ENCODE assay signal across 9 cellular contexts in the genomic region with DNA sequence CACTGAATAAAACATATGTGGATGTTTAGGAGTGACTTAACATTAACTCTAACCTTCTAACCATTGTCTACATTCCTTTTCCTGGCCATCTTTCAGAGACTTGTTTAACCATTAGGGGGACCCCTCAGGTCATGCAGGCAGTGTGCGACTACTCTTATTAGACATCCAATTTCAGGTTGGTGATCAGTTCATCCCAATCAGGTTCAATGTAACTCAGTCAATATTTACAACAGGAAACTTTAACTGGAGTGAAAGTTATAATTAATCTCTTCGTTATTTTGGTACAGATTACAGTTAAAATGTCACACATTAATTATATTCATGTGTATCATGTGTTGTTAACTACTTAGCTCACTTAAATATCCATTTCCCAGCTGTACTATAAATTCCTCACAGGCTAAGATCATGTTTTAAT.
DNase-seq lines count a peak whose midpoint lies in the region; ATAC-seq, FAIRE-seq and TF ChIP-seq lines count a peak whose summit lies in the region.
"Had no signal": no experiment of that assay in that cellular context is flagged by ENCODE, and none has a peak within 500 bp of the region (broad histone marks: within the 10 kb centered on the region; RNA-seq: fewer than 3 reads in every experiment).

No MANE protein-coding gene starts in this region.

- H3K36me3 Mint-ChIP-seq in glutamatergic neuron (ENCODE audit: unreplicated experiment): no peaks in the 10 kb centered on the region

- no peak overlapping the region for H3K4me3 Mint-ChIP-seq in glutamatergic neuron (ENCODE audit: unreplicated experiment)

- H3K27ac ChIP-seq in substantia nigra (ENCODE audit: low read depth, low read length, poor library complexity, severe bottlenecking): no peak overlapping the region
- H3K27ac ChIP-seq: SJCRH30 had no signal

- H3K27ac Mint-ChIP-seq in glutamatergic neuron (ENCODE audit: unreplicated experiment): no peak overlapping the region

- no peak for DNase-seq in D721Med (ENCODE audit: insufficient read length, low spot score)
- peak; percentile 16 for DNase-seq in RPMI8226
- peak; percentile 37 for DNase-seq in iPS-NIHi11 (ENCODE audit: low spot score)
- no peak for DNase-seq in retina
- no peak for DNase-seq in substantia nigra (lab: John Stamatoyannopoulos, UW)
- DNase-seq in glutamatergic neuron: no peak

- no peaks in the 10 kb centered on the region for H3K9me3 Mint-ChIP-seq in glutamatergic neuron (ENCODE audit: unreplicated experiment)

- ATAC-seq in GM19023 (IDR thresholded peaks at IDR 0.05; ENCODE audit: unreplicated experiment) (peak; percentile 89), HG03039 (IDR thresholded peaks at IDR 0.05; ENCODE audit: unreplicated experiment) (peak; percentile 89)

- FAIRE-seq in D721Med (lab: Jason Lieb, UNC): peak; percentile 41

- no peaks in the 10 kb centered on the region for H3K27me3 Mint-ChIP-seq in glutamatergic neuron (ENCODE audit: unreplicated experiment)

- no peaks in the 10 kb centered on the region for H3K4me1 Mint-ChIP-seq in glutamatergic neuron (ENCODE audit: low read depth, unreplicated experiment)

- TF ChIP-seq CTCF in D721Med (IDR thresholded peaks at IDR 0.05; ENCODE audit: insufficient read depth, missing control alignments) (peak; percentile 39), glutamatergic neuron (IDR thresholded peaks at IDR 0.05; ENCODE audit: partially characterized antibody, unreplicated experiment) (no peak)

Comparison
In these comparisons a context has a peak if more than half of its experiments do, and no peak if none do; other contexts are left out.
1. DNase-seq: peak in RPMI8226 (single experiment) and iPS-NIHi11 (single experiment); none in D721Med (single experiment), retina (single experiment), substantia nigra (0 of 49) and glutamatergic neuron (single experiment).